In genomic region chr7:30171753-30172447, GRCh38 we compare ENCODE assay signal across 9 cellular contexts. TPM values are rescaled to one million over a fixed set of nuclear protein-coding genes. Genes with fewer than 3 reads are reported as not detected.
DNase-seq lines count a peak whose midpoint lies in the region; ATAC-seq and TF ChIP-seq lines count a peak whose summit lies in the region.
"Had no signal": no experiment of that assay in that cellular context is flagged by ENCODE, and none has a peak within 500 bp of the region (broad histone marks: within the 10 kb centered on the region; RNA-seq: fewer than 3 reads in every experiment).

No MANE protein-coding gene starts in this region.

- peak; percentile 60 for DNase-seq in MG63
- peak; percentile 1 for DNase-seq in amniotic stem cell (lab: John Stamatoyannopoulos, UW)
- DNase-seq in iris pigment epithelial cell (ENCODE audit: low read depth), result peak; percentile 15
- no peak for DNase-seq in tibial artery
- no peak for DNase-seq in posterior cingulate gyrus
- DNase-seq in NCI-H748 treated with DMSO at 0.1 percent for 48 hours (lab: John Stamatoyannopoulos, UW), result no peak
- DNase-seq: heart left ventricle had no signal

- H3K36me3 ChIP-seq in MG63 (no peaks in the 10 kb centered on the region), tibial artery (no peaks in the 10 kb centered on the region)
- H3K36me3 ChIP-seq: heart left ventricle had no signal

- H3K4me3 ChIP-seq in MG63 (no peak overlapping the region), tibial artery (no peak overlapping the region)
- H3K4me3 ChIP-seq: heart left ventricle had no signal

- no peak for TF ChIP-seq CTCF in tibial artery (IDR thresholded peaks at IDR 0.05)

- ATAC-seq in GM18519 (IDR thresholded peaks at IDR 0.05; ENCODE audit: low FRiP score, unreplicated experiment), result no peak
- no peak for ATAC-seq in GM21786 (IDR thresholded peaks at IDR 0.05; ENCODE audit: unreplicated experiment)

- intact Hi-C loops in tibial artery (cut with DNase I; ENCODE audit: low total_unique reads), result no loop called here
- intact Hi-C loops in posterior cingulate gyrus (cut with DNase I), result loop anchor here (2.0 kb wide), 1 partner anchor 113 kb away; the partner anchor contains the start of gene ZNRF2

- peaks cover 0 to 85% (median 73%) of the 10 kb centered on the region in 4 donors for H3K4me1 ChIP-seq in tibial artery

- peak overlapping the region; percentile 75 to 86 for H3K27ac ChIP-seq in tibial artery

- H3K9me3 ChIP-seq in MG63 (no peaks in the 10 kb centered on the region), tibial artery (no peaks in the 10 kb centered on the region)
- H3K9me3 ChIP-seq: heart left ventricle had no signal

- no peaks in the 10 kb centered on the region for H3K27me3 ChIP-seq in MG63
- H3K27me3 ChIP-seq in tibial artery, result no peaks in the 10 kb centered on the region
- H3K27me3 ChIP-seq: heart left ventricle had no signal

RNA-seq across cellular contexts. Expression of gene MTURN, which starts 37.1 kb away (rescaled TPM):
- total RNA-seq in MG63 (2014; rRNA removed; shearing (Covaris generic); ENCODE audit: low replicate concordance), result 2.0 and 7.1 TPM in 2 replicates

Comparison
In these comparisons a context has a peak if more than half of its experiments do, and no peak if none do; other contexts are left out.
1. DNase-seq: peak in MG63 (single experiment), amniotic stem cell (single experiment) and iris pigment epithelial cell (single experiment); none in tibial artery (0 of 2), posterior cingulate gyrus (0 of 10) and NCI-H748 treated with DMSO at 0.1 percent for 48 hours (single experiment).